In the genomic region with DNA sequence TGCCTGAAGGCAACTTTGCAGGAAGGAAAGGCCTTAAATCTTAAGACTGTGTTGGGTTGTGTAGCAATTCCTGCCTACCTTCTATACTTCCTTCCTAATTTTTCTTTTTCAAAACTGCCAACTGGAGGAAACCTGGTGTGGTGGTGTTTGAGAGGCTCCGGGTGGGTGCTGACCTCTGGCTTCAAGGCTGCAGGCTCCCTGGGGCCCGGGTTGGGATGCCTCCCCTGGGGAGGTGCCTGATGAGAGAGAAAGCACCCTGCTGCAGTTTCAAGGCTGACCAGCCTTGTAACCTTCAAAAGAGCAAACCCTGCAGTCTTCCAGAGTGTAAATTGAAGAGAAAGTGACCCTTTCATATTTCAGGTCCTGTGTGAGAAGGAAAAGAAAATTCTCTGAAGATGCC, we compare ENCODE assay signal across 16 cellular contexts.
"Had no signal": no experiment of that assay in that cellular context is flagged by ENCODE, and none has a peak within 500 bp of the region (broad histone marks: within the 10 kb centered on the region; RNA-seq: fewer than 3 reads in every experiment).

No MANE protein-coding gene starts in this region.

- H3K27me3 ChIP-seq: dorsolateral prefrontal cortex, sigmoid colon, suprapubic skin, upper lobe of left lung had no signal

- H3K27ac ChIP-seq: psoas muscle, sigmoid colon, suprapubic skin, upper lobe of left lung had no signal

- H3K36me3 ChIP-seq: sigmoid colon, suprapubic skin had no signal

- H3K9me3 ChIP-seq: psoas muscle, sigmoid colon, suprapubic skin, upper lobe of left lung had no signal

- ATAC-seq: activated CD8-positive, alpha-beta memory T cell treated with anti-CD3 and anti-CD28 coated beads, Interleukin-2, amount 10 ng/mL, durations not matched to agents 7 days and 5 days; naive thymus-derived CD4-positive, alpha-beta T cell; psoas muscle had no signal

- DNase-seq: activated CD4-positive, alpha-beta T cell treated with anti-CD3 and anti-CD28 coated beads, Interleukin-2, amount 50 U/mL, for 48 hours; activated CD4-positive, CD25-positive, alpha-beta regulatory T cell treated with anti-CD3 and anti-CD28 coated beads, Interleukin-2, amount 50 U/mL, for 72 hours; activated CD8-positive, alpha-beta memory T cell treated with anti-CD3 and anti-CD28 coated beads, Interleukin-2, amount 10 ng/mL, durations not matched to agents 7 days and 5 days; activated effector memory CD4-positive, alpha-beta T cell treated with Interleukin-2 at 50 U/mL for 16 hours; activated T-cell treated with anti-CD3 and anti-CD28 coated beads, Interleukin-2, amount 50 U/mL, for 24 hours; cerebellar nuclear complex; dorsolateral prefrontal cortex; hypothalamus; naive thymus-derived CD4-positive, alpha-beta T cell; psoas muscle; sigmoid colon; stimulated activated CD4-positive, alpha-beta T cell treated with anti-CD3 and anti-CD28 coated beads, Interleukin-12 subunit alpha, Interleukin-12 subunit beta, amount 100 ng/mL, for 4 hours; stimulated activated naive CD4-positive, alpha-beta T cell treated with Interleukin-2 at 50 U/mL for 16 hours; upper lobe of left lung had no signal

- H3K4me1 ChIP-seq: sigmoid colon, suprapubic skin, upper lobe of left lung had no signal

- H3K4me3 ChIP-seq: dorsolateral prefrontal cortex, lung, psoas muscle, sigmoid colon, suprapubic skin, upper lobe of left lung had no signal
